2 cellular contexts compared by ENCODE assay signal in genomic region chr20:45343867-45344721, GRCh38.
TF ChIP-seq lines count a peak whose summit lies in the region.

No MANE protein-coding gene starts in this region.

TF ChIP-seq in GM23338, 12 proteins besides CTCF, POLR2A, EP300 and RAD21:
- TF ChIP-seq ZNF331 (CRISPR knock-in tag; IDR thresholded peaks at IDR 0.05; ENCODE audit: low read depth) = no peak

TF ChIP-seq in H1, 55 proteins besides CTCF, POLR2A, EP300 and RAD21:
- TF ChIP-seq BACH1 (IDR thresholded peaks at IDR 0.05; ENCODE audit: low read length) (no peak), MAFK (IDR thresholded peaks at IDR 0.05; ENCODE audit: low read depth, low read length) (no peak), ATF2 (IDR thresholded peaks at IDR 0.05; ENCODE audit: low read length) (no peak), YY1 (IDR thresholded peaks at IDR 0.05; ENCODE audit: low read depth, low read length) (no peak), TAF1 (IDR thresholded peaks at IDR 0.05; ENCODE audit: low read depth, low read length) (no peak), ATF3 (IDR thresholded peaks at IDR 0.05; ENCODE audit: insufficient read depth, low read depth, low read length) (no peak), TAF7 (optimal IDR thresholded peaks at IDR 0.05; ENCODE audit: borderline replicate concordance, low read depth, low read length) (no peak), POU5F1 (IDR thresholded peaks at IDR 0.05; ENCODE audit: low read depth, low read length) (no peak), KDM1A (IDR thresholded peaks at IDR 0.05; ENCODE audit: borderline replicate concordance, low read length) (no peak), USF2 (IDR thresholded peaks at IDR 0.05; ENCODE audit: low read length) (no peak), HDAC6 (IDR thresholded peaks at IDR 0.05; ENCODE audit: low read depth, low read length) (no peak), CHD2 (IDR thresholded peaks at IDR 0.05; ENCODE audit: low read length) (no peak), TEAD4 (IDR thresholded peaks at IDR 0.05; ENCODE audit: low read depth, low read length) (no peak), E2F6 (IDR thresholded peaks at IDR 0.05) (no peak), SP4 (IDR thresholded peaks at IDR 0.05; ENCODE audit: low read length) (no peak), ASH2L (IDR thresholded peaks at IDR 0.05; ENCODE audit: low read length) (no peak), KDM5A (IDR thresholded peaks at IDR 0.05; ENCODE audit: low read length) (no peak), JUN (IDR thresholded peaks at IDR 0.05; ENCODE audit: low read depth, low read length) (no peak)
